Comparison of ENCODE assay signal across 10 cellular contexts in genomic region chr17:66094727-66095126, GRCh38.
"Had no signal": no experiment of that assay in that cellular context is flagged by ENCODE, and none has a peak within 500 bp of the region (broad histone marks: within the 10 kb centered on the region; RNA-seq: fewer than 3 reads in every experiment).

No MANE protein-coding gene starts in this region.

- H2AFZ ChIP-seq: GM23248, GM23338 had no signal

- H3K9ac ChIP-seq: GM23248 had no signal

- H3K4me3 ChIP-seq: GM23248, GM23338, HAP-1 had no signal

- H3K9me3 ChIP-seq: HAP-1 had no signal

- DNase-seq: GM23248, GOT3, H7, H9, HCEC 1CT, HFFc6 had no signal

- FAIRE-seq: H1 had no signal

- H3K36me3 ChIP-seq: HAP-1 had no signal

- ATAC-seq: GM23338, HCT116 had no signal

- H3K4me2 ChIP-seq: GM23338 had no signal

- H3K27ac ChIP-seq: GM23248 had no signal

- H3K4me1 ChIP-seq: HAP-1 had no signal
